Comparison of ENCODE assay signal across 1 cellular context in genomic region chr16:83958137-83958810, GRCh38.
TF ChIP-seq lines count a peak whose summit lies in the region.

No MANE protein-coding gene starts in this region.

TF ChIP-seq in SK-N-SH treated with all-trans-retinoic acid at 6 μM for 48 hours, 23 proteins besides CTCF, POLR2A, EP300 and RAD21 (continued from another document):
- TF ChIP-seq PPARA (CRISPR knock-in tag; IDR thresholded peaks at IDR 0.05; ENCODE audit: borderline replicate concordance): no peak
- TF ChIP-seq CSRNP3 (CRISPR knock-in tag; IDR thresholded peaks at IDR 0.05): no peak
- TF ChIP-seq PATZ1 (CRISPR knock-in tag; IDR thresholded peaks at IDR 0.05; ENCODE audit: borderline replicate concordance): no peak
- no peak for TF ChIP-seq BACH2 (CRISPR knock-in tag; IDR thresholded peaks at IDR 0.05; ENCODE audit: borderline replicate concordance)
